In the genomic region with DNA sequence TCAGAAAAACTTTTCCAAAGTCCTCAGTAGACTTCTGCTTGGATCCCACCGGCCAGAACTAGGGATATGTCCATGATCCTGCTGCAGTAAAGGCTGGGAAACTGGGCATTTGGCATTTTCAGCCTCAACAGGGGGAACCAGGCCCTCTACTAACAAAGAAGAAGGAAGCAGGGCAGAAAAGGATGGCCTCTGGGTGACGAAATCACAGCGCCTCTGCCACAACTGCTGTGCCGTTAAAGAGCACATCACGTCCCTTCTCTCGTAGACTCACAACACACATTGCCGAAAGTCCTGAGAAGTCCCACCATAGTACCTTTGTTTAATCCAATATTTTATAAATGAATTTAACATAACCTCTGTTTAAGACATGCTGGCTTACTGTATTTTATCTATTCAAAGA, we compare ENCODE assay signal across 21 cellular contexts. TPM values are rescaled to one million over a fixed set of nuclear protein-coding genes. Genes with fewer than 3 reads are reported as not detected.
DNase-seq lines count a peak whose midpoint lies in the region; ATAC-seq, FAIRE-seq and TF ChIP-seq lines count a peak whose summit lies in the region.
"Had no signal": no experiment of that assay in that cellular context is flagged by ENCODE, and none has a peak within 500 bp of the region (broad histone marks: within the 10 kb centered on the region; RNA-seq: fewer than 3 reads in every experiment).

No MANE protein-coding gene starts in this region.

- TF ChIP-seq CTCF in right lobe of liver (IDR thresholded peaks at IDR 0.05) (no peak), HepG2 (CRISPR knock-in tag; IDR thresholded peaks at IDR 0.05) (no peak), upper lobe of right lung (IDR thresholded peaks at IDR 0.05) (no peak)

- peaks cover 0 to 2% (median 0%) of the 10 kb centered on the region in 4 donors for H3K4me1 ChIP-seq in right lobe of liver
- H3K4me1 ChIP-seq in HepG2 (ENCODE audit: insufficient read depth, low read length) = no peaks in the 10 kb centered on the region
- no peaks in the 10 kb centered on the region for H3K4me1 ChIP-seq in upper lobe of right lung
- H3K4me1 ChIP-seq: A549, BE2C had no signal

- 33% methylated on average over 4 of the region's 7 CpGs for WGBS in right lobe of liver (ENCODE audit: insufficient coverage, low coverage, low lambda C conversion rate, missing lambda C conversion rate)
- 27% methylated on average over 7 of the region's 7 CpGs for WGBS in HepG2 (ENCODE audit: low lambda C conversion rate)

- ATAC-seq in right lobe of liver (peak; percentile 5 to 40 (median 10)), HepG2 (no peak), upper lobe of right lung (peak; percentile 17), GM21447 (IDR thresholded peaks at IDR 0.05; ENCODE audit: unreplicated experiment) (no peak)
- ATAC-seq: A549; CD8-positive, alpha-beta T cell had no signal

- no peak overlapping the region for H3K4me3 ChIP-seq in right lobe of liver
- no peak overlapping the region for H3K4me3 ChIP-seq in HepG2 (replicated peaks in 1 of 3; ENCODE audit: insufficient read depth in 1 of 3, low read depth in 2 of 3, low read length in 3 of 3)
- H3K4me3 ChIP-seq in upper lobe of right lung = no peak overlapping the region
- H3K4me3 ChIP-seq: A549 had no signal

- BruUV-seq in HepG2 (replicated peaks; lab: Mats Ljungman, UMichigan) = no TSS peak

- TF ChIP-seq EP300 in HepG2 (IDR thresholded peaks at IDR 0.05; ENCODE audit: low read depth in 2 of 2, low read length in 2 of 2) (no peak), HepG2 (CRISPR knock-in tag; IDR thresholded peaks at IDR 0.05; ENCODE audit: borderline replicate concordance) (no peak)

- POLR2A ChIA-PET in HepG2 (lab: Yijun Ruan, JAX) = no interaction called here

- H3K27me3 ChIP-seq in right lobe of liver = no peaks in the 10 kb centered on the region
- H3K27me3 ChIP-seq in HepG2 (ENCODE audit: control insufficient read depth in 1 of 2, insufficient read depth in 2 of 2, low read length in 2 of 2) = peaks cover 1 to 9% of the 10 kb centered on the region in 2 experiments; a peak in 3 of 5 replicates
- no peaks in the 10 kb centered on the region for H3K27me3 ChIP-seq in upper lobe of right lung

- no peak overlapping the region for H2AFZ ChIP-seq in HepG2 (ENCODE audit: low read length)

- TF ChIP-seq POLR2A in right lobe of liver (IDR thresholded peaks at IDR 0.05) (no peak), HepG2 (IDR thresholded peaks at IDR 0.05; ENCODE audit: insufficient read depth in 1 of 2, low read depth in 2 of 2, low read length in 2 of 2) (no peak)

- H3K27ac ChIP-seq in right lobe of liver (no peak overlapping the region), HepG2 (ENCODE audit: extremely low read length, insufficient read depth, low read length) (no peak overlapping the region), upper lobe of right lung (no peak overlapping the region)
- H3K27ac ChIP-seq: A549, C4-2B had no signal

- FAIRE-seq in HepG2 (lab: Jason Lieb, UNC) = no peak
- FAIRE-seq: D721Med, G401.6, GM12891, GM19239, HTR-8/SVneo had no signal

- no peak for TF ChIP-seq RAD21 in HepG2 (CRISPR knock-in tag; IDR thresholded peaks at IDR 0.05)

- in situ Hi-C loops in HepG2 (cut with HindIII; ENCODE audit: extremely low pct_ligation_motif_present, low pct_unique_long_range_greater_than_20kb) = loop anchor here (10.0 kb wide), 1 partner anchor 526 kb away; no protein-coding TSS in a partner anchor

- no peak overlapping the region for H3K4me2 ChIP-seq in HepG2 (ENCODE audit: low read depth, low read length)
- H3K4me2 ChIP-seq: A549 had no signal

- CTCF ChIA-PET in HepG2 (lab: Yijun Ruan, JAX; ENCODE audit: low intra/inter-chr PET ratio, low total read pairs) = no interaction called here

- no peak for DNase-seq in right lobe of liver
- DNase-seq in HepG2 (ENCODE audit: low spot score) = no peak
- DNase-seq in MV-4-11 (lab: John Stamatoyannopoulos, UW) = peak; percentile 56
- peak; percentile 69 for DNase-seq in SKM-1 (lab: John Stamatoyannopoulos, UW; ENCODE audit: unreplicated experiment)
- no peak for DNase-seq in upper lobe of right lung
- no peak for DNase-seq in activated gamma-delta T cell (lab: John Stamatoyannopoulos, UW)
- no peak for DNase-seq in activated CD4-positive, alpha-beta T cell treated with anti-CD3 and anti-CD28 coated beads for 4 hours
- DNase-seq: BE2C; CD8-positive, alpha-beta T cell; COR-L47; DMS153; EL; HCEC 1CT had no signal

- H3K79me2 ChIP-seq in HepG2 (ENCODE audit: insufficient read depth, low read length) = no peaks in the 10 kb centered on the region

- H3K36me3 ChIP-seq in right lobe of liver (no peaks in the 10 kb centered on the region), HepG2 (replicated peaks in 1 of 2; ENCODE audit: control insufficient read depth in 1 of 2, insufficient read depth in 2 of 2, low read length in 2 of 2) (no peaks in the 10 kb centered on the region), upper lobe of right lung (no peaks in the 10 kb centered on the region)
- H3K36me3 ChIP-seq: BE2C had no signal

- H3K9ac ChIP-seq in HepG2 (ENCODE audit: insufficient read depth, low read depth, low read length) = no peak overlapping the region

- intact Hi-C loops in right lobe of liver (cut with DNase I) = no loop called here
- intact Hi-C loops in HepG2 (cut with micrococcal nuclease; ENCODE audit: unreplicated experiment) = loop anchor here (10.0 kb wide), 1 partner anchor 436 kb away; a partner anchor contains a TSS
- intact Hi-C loops in upper lobe of right lung (cut with DNase I) = loop anchor here (10.0 kb wide), 1 partner anchor 114 kb away; a partner anchor contains a TSS

- no peaks in the 10 kb centered on the region for H3K9me3 ChIP-seq in right lobe of liver
- no peaks in the 10 kb centered on the region for H3K9me3 ChIP-seq in HepG2 (ENCODE audit: low read length)
- no peaks in the 10 kb centered on the region for H3K9me3 ChIP-seq in upper lobe of right lung
- H3K9me3 ChIP-seq: A549, BE2C had no signal

- H4K20me1 ChIP-seq in HepG2 (ENCODE audit: insufficient read depth, low read length) = no peaks in the 10 kb centered on the region

TF ChIP-seq in HepG2, 621 proteins besides CTCF, POLR2A, EP300 and RAD21 (continues in another document):
- no peak for TF ChIP-seq ZFP36L2 (CRISPR knock-in tag; IDR thresholded peaks at IDR 0.05)
- TF ChIP-seq, protein P1, sequence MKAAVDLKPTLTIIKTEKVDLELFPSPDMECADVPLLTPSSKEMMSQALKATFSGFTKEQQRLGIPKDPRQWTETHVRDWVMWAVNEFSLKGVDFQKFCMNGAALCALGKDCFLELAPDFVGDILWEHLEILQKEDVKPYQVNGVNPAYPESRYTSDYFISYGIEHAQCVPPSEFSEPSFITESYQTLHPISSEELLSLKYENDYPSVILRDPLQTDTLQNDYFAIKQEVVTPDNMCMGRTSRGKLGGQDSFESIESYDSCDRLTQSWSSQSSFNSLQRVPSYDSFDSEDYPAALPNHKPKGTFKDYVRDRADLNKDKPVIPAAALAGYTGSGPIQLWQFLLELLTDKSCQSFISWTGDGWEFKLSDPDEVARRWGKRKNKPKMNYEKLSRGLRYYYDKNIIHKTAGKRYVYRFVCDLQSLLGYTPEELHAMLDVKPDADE (CRISPR knock-in tag; IDR thresholded peaks at IDR 0.05) = no peak
- no peak for TF ChIP-seq HOXA9 (CRISPR knock-in tag; IDR thresholded peaks at IDR 0.05; ENCODE audit: borderline replicate concordance)
- TF ChIP-seq, protein P2, sequence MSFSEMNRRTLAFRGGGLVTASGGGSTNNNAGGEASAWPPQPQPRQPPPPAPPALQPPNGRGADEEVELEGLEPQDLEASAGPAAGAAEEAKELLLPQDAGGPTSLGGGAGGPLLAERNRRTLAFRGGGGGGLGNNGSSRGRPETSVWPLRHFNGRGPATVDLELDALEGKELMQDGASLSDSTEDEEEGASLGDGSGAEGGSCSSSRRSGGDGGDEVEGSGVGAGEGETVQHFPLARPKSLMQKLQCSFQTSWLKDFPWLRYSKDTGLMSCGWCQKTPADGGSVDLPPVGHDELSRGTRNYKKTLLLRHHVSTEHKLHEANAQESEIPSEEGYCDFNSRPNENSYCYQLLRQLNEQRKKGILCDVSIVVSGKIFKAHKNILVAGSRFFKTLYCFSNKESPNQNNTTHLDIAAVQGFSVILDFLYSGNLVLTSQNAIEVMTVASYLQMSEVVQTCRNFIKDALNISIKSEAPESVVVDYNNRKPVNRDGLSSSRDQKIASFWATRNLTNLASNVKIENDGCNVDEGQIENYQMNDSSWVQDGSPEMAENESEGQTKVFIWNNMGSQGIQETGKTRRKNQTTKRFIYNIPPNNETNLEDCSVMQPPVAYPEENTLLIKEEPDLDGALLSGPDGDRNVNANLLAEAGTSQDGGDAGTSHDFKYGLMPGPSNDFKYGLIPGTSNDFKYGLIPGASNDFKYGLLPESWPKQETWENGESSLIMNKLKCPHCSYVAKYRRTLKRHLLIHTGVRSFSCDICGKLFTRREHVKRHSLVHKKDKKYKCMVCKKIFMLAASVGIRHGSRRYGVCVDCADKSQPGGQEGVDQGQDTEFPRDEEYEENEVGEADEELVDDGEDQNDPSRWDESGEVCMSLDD (CRISPR knock-in tag; IDR thresholded peaks at IDR 0.05; ENCODE audit: borderline replicate concordance) = no peak

RNA-seq across cellular contexts. Expression of a gene that starts 10.4 kb away (rescaled TPM):
- total RNA-seq in right lobe of liver (1 to 10 TPM; 3.1 to 6.6 (median 5.2) TPM), HepG2 (2016; rRNA removed; fragmentation: Illumina TruSeq; extraction: Trizol) (0.38 and 0.66 TPM in 2 replicates), upper lobe of right lung (32.7 TPM)
- not detected in 2 replicates for total RNA-seq in HepG2 (2016; cell fraction: cytosol; rRNA removed; fragmentation: Illumina TruSeq; extraction: Trizol; ENCODE audit: low read depth)
- total RNA-seq in HepG2 (2016; cell fraction: insoluble cytoplasmic fraction; rRNA removed; fragmentation: Illumina TruSeq; extraction: Trizol) = 0.41 and 0.86 TPM in 2 replicates
- total RNA-seq in HepG2 (2016; cell fraction: membrane; rRNA removed; fragmentation: Illumina TruSeq; extraction: Trizol) = 0.22 and 0.34 TPM in 2 replicates
- total RNA-seq in HepG2 (2016; cell fraction: nucleus; rRNA removed; fragmentation: Illumina TruSeq; extraction: Trizol) = 0.25 and 0.40 TPM in 2 replicates
- polyA plus RNA-seq in HepG2 (2011; rRNA removed) = 0.67 and 1.0 TPM in 2 replicates
- polyA plus RNA-seq in HepG2 (2011; cell fraction: cytosol; rRNA removed) = 0.63 and 0.81 TPM in 2 replicates
- polyA plus RNA-seq in HepG2 (2011; cell fraction: nucleus; rRNA removed) = 0.59 and 0.85 TPM in 2 replicates
- polyA plus RNA-seq in HepG2 (2012) = 1.0 and 1.6 TPM in 2 replicates
- 0.14 and 0.25 TPM in 2 replicates for polyA plus RNA-seq in HepG2 (2016; cell fraction: cytosol; fragmentation: Illumina TruSeq; extraction: Trizol; ENCODE audit: low read depth)
- 0.37 and 0.84 TPM in 2 replicates for polyA plus RNA-seq in HepG2 (2016; cell fraction: insoluble cytoplasmic fraction; fragmentation: Illumina TruSeq; extraction: Trizol; ENCODE audit: low read depth)
- 0.24 and 0.26 TPM in 2 replicates for polyA plus RNA-seq in HepG2 (2016; cell fraction: membrane; fragmentation: Illumina TruSeq; extraction: Trizol; ENCODE audit: low read depth)
- 0.23 and 0.61 TPM in 2 replicates for polyA plus RNA-seq in HepG2 (2016; cell fraction: nucleus; fragmentation: Illumina TruSeq; extraction: Trizol; ENCODE audit: insufficient read depth, low read depth)
- polyA minus RNA-seq in HepG2 (2011; rRNA and poly(A)+ RNA removed; ENCODE audit: low replicate concordance) = 1.3 and 2.6 TPM in 2 replicates
- 0.18 and 0.49 TPM in 2 replicates for polyA minus RNA-seq in HepG2 (2011; cell fraction: cytosol; rRNA and poly(A)+ RNA removed)
- polyA minus RNA-seq in HepG2 (2011; cell fraction: nucleus; rRNA and poly(A)+ RNA removed) = 0.50 and 0.90 TPM in 2 replicates

Comparison
In these comparisons a context has a peak if more than half of its experiments do, and no peak if none do; other contexts are left out.
1. ATAC-seq: peak in right lobe of liver (4 of 4) and upper lobe of right lung (single experiment); none in HepG2 (single experiment) and GM21447 (single experiment).
2. intact Hi-C loops: an anchor here in HepG2 (10.0 kb wide) and upper lobe of right lung (10.0 kb wide); none called in right lobe of liver.
3. DNase-seq: peak in MV-4-11 (single experiment) and SKM-1 (single experiment); none in right lobe of liver (0 of 3), HepG2 (single experiment), upper lobe of right lung (single experiment), activated gamma-delta T cell (single experiment) and activated CD4-positive, alpha-beta T cell treated with anti-CD3 and anti-CD28 coated beads for 4 hours (0 of 2).